Comparison of ENCODE assay signal across 15 cellular contexts in the genomic region with DNA sequence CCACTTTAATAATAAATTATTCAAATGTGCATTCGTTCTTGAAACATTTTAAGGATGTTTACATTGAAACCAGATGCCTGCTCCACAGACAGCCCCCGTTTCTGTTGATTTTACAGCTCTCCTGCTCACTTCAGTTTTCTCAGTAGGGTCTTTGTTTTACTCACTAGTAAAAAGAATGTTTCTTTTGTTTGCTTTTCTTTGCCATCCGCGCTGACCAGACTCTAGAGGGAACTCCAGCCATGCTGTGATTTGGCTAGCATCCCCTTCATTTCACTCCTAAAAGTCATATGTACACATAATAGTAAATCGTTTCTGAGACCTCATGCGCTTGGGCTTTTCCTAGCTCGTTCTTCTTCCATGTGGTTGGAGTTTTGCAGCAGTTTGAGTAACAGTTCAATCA. TPM values are rescaled to one million over a fixed set of nuclear protein-coding genes. Genes with fewer than 3 reads are reported as not detected.
DNase-seq lines count a peak whose midpoint lies in the region; ATAC-seq lines count a peak whose summit lies in the region.
"Had no signal": no experiment of that assay in that cellular context is flagged by ENCODE, and none has a peak within 500 bp of the region (broad histone marks: within the 10 kb centered on the region; RNA-seq: fewer than 3 reads in every experiment).

No MANE protein-coding gene starts in this region.

- in situ Hi-C loops in SK-MEL-5 (cut with HindIII; ENCODE audit: low pct_unique_long_range_greater_than_20kb, low sequenced_read_pairs), result no loop called here

- ATAC-seq in GM18858 (IDR thresholded peaks at IDR 0.05; ENCODE audit: unreplicated experiment) (no peak), HG03354 (IDR thresholded peaks at IDR 0.05; ENCODE audit: poor library complexity, severe bottlenecking, unreplicated experiment) (no peak)
- ATAC-seq: K562 had no signal

- DNase-seq in NCI-H1417 (lab: John Stamatoyannopoulos, UW), result peak in 2 of 3 experiments; percentile 13 to 35
- no peak for DNase-seq in NCI-H1417 treated with DMSO at 0.1 percent for 48 hours (lab: John Stamatoyannopoulos, UW)
- DNase-seq in SK-MEL-5 (ENCODE audit: low read depth, low spot score), result peak; percentile 82
- peak; percentile 81 for DNase-seq in globus pallidus (ENCODE audit: low spot score)
- DNase-seq in stromal cell of bone marrow (ENCODE audit: low read depth), result peak; percentile 44
- no peak for DNase-seq in EL
- DNase-seq: activated B cell treated with CpG ODN at 0.5 μM for 24 hours; activated naive CD4-positive, alpha-beta T cell treated with anti-CD3 and anti-CD28 coated beads, Interleukin-2, amount 50 U/mL, for 16 hours; mammary epithelial cell; NCI-H1694; ovary; stimulated activated CD4-positive, alpha-beta T cell treated with anti-CD3 and anti-CD28 coated beads, Interleukin-15, amount 100 ng/mL, for 24 hours had no signal

RNA-seq across cellular contexts. Expression of a gene that starts 28.7 kb away (rescaled TPM):
- 0.58 and 0.75 TPM in 2 replicates for total RNA-seq in SK-MEL-5 (2014; rRNA removed; shearing (Covaris generic))
- 1.2 and 1.4 TPM in 2 replicates for polyA plus RNA-seq in SK-MEL-5 (2015; cell fraction: cytosol; rRNA removed)
- not detected in 2 replicates for polyA plus RNA-seq in SK-MEL-5 (2015; cell fraction: nucleus; rRNA removed)
- total RNA-seq: activated B cell treated with CpG ODN at 0.5 μM for 24 hours, K562 had no signal
- polyA plus RNA-seq: K562 had no signal

Comparison
In these comparisons a context has a peak if more than half of its experiments do, and no peak if none do; other contexts are left out.
1. DNase-seq: peak in NCI-H1417 (2 of 3), SK-MEL-5 (single experiment), globus pallidus (single experiment) and stromal cell of bone marrow (single experiment); none in NCI-H1417 treated with DMSO at 0.1 percent for 48 hours (single experiment) and EL (single experiment).